Comparison of ENCODE assay signal across 12 cellular contexts in genomic region chr17:43984521-43984920, GRCh38. TPM values are rescaled to one million over a fixed set of nuclear protein-coding genes. Genes with fewer than 3 reads are reported as not detected.
DNase-seq lines count a peak whose midpoint lies in the region; ATAC-seq and TF ChIP-seq lines count a peak whose summit lies in the region.
"Had no signal": no experiment of that assay in that cellular context is flagged by ENCODE, and none has a peak within 500 bp of the region (broad histone marks: within the 10 kb centered on the region; RNA-seq: fewer than 3 reads in every experiment).

No MANE protein-coding gene starts in this region.

- H3K4me3 ChIP-seq in AG04450 (ENCODE audit: low read depth, low read length) (peak overlapping the region; percentile 39; the same call in 1 of the 2 replicates), mucosa of descending colon (no peak overlapping the region)

- TF ChIP-seq CTCF in AG04450 (IDR thresholded peaks at IDR 0.05; ENCODE audit: low read depth, low read length), result no peak
- no peak for TF ChIP-seq CTCF in mucosa of descending colon (IDR thresholded peaks at IDR 0.05)

- intact Hi-C loops in mucosa of descending colon (cut with DNase I, micrococcal nuclease), result no loop called here

- no peak for DNase-seq in AG04450 (ENCODE audit: low read depth, low spot score)
- no peak for DNase-seq in mucosa of descending colon
- DNase-seq in DMS 273 (lab: John Stamatoyannopoulos, UW; ENCODE audit: unreplicated experiment), result no peak
- DNase-seq in NCI-H2081 (lab: John Stamatoyannopoulos, UW), result no peak
- no peak for DNase-seq in NCI-H128 (lab: John Stamatoyannopoulos, UW; ENCODE audit: unreplicated experiment)
- DNase-seq: C1 segment of cervical spinal cord; central memory CD4-positive, alpha-beta T cell; NCI-H1436; PC-3 had no signal

- POLR2A ChIA-PET in AG04450 (lab: Yijun Ruan, JAX), result interaction anchor here (0.5 kb wide), 1 partner anchor 27 kb away, joined by 3 read pairs; no protein-coding TSS in a partner anchor

- H3K4me1 ChIP-seq in mucosa of descending colon (ENCODE audit: low read depth), result peaks cover 10% of the 10 kb centered on the region

- ATAC-seq in SK-N-SH treated with all-trans-retinoic acid at 6 μM for 48 hours, result peak; percentile 36; the same call in 2 of the 3 replicates
- peak; percentile 11 for ATAC-seq in mucosa of descending colon
- ATAC-seq: PC-3 had no signal

- peaks cover 52% of the 10 kb centered on the region for H3K27me3 ChIP-seq in AG04450 (ENCODE audit: control insufficient read depth, insufficient read depth, low read length)

- no peaks in the 10 kb centered on the region for H3K36me3 ChIP-seq in mucosa of descending colon (ENCODE audit: low read depth)

- CTCF ChIA-PET in AG04450 (lab: Charles Lee), result interaction anchor here (0.7 to 1.6 kb wide), 2 partner anchors 9 to 106 kb away, joined by 3 to 5 read pairs; no protein-coding TSS in a partner anchor

- no peak overlapping the region for H3K27ac ChIP-seq in AG04450 (ENCODE audit: low read depth, low read length)

- H3K9me3 ChIP-seq in AG04450 (ENCODE audit: control insufficient read depth, insufficient read depth, low read length), result no peaks in the 10 kb centered on the region; the same call in 1 of the 2 replicates
- no peaks in the 10 kb centered on the region for H3K9me3 ChIP-seq in mucosa of descending colon

TF ChIP-seq in SK-N-SH treated with all-trans-retinoic acid at 6 μM for 48 hours, 23 proteins besides CTCF, POLR2A, EP300 and RAD21:
- TF ChIP-seq TOX (CRISPR knock-in tag; IDR thresholded peaks at IDR 0.05; ENCODE audit: borderline replicate concordance), result no peak
- no peak for TF ChIP-seq ARNTL (CRISPR knock-in tag; IDR thresholded peaks at IDR 0.05; ENCODE audit: borderline replicate concordance, low read depth)
- TF ChIP-seq TCF4 (CRISPR knock-in tag; IDR thresholded peaks at IDR 0.05; ENCODE audit: borderline replicate concordance), result no peak
- TF ChIP-seq ZC3H10 (CRISPR knock-in tag; IDR thresholded peaks at IDR 0.05), result no peak
- no peak for TF ChIP-seq CSRNP3 (CRISPR knock-in tag; IDR thresholded peaks at IDR 0.05)
- TF ChIP-seq ZFP30 (CRISPR knock-in tag; IDR thresholded peaks at IDR 0.05), result no peak
- no peak for TF ChIP-seq BACH2 (CRISPR knock-in tag; IDR thresholded peaks at IDR 0.05; ENCODE audit: borderline replicate concordance)
- TF ChIP-seq POU6F1 (CRISPR knock-in tag; IDR thresholded peaks at IDR 0.05; ENCODE audit: borderline replicate concordance, low read depth), result no peak
- no peak for TF ChIP-seq ZNF565 (CRISPR knock-in tag; conservative IDR thresholded peaks at IDR 0.05; ENCODE audit: low read depth)
- TF ChIP-seq GLIS3 (CRISPR knock-in tag; IDR thresholded peaks at IDR 0.05), result no peak
- TF ChIP-seq CREB5 (CRISPR knock-in tag; IDR thresholded peaks at IDR 0.05; ENCODE audit: low read depth), result no peak

RNA-seq across cellular contexts. Expression of gene NAGS, which starts 19.9 kb away (rescaled TPM):
- polyA plus RNA-seq in AG04450 (2011; rRNA removed), result 0.93 and 1.1 TPM in 2 replicates
- 0.70 and 0.87 TPM in 2 replicates for polyA minus RNA-seq in AG04450 (2011; rRNA and poly(A)+ RNA removed)
- 10 to 100 TPM in 1 of 3 donors, 1 to 10 TPM in 2; 6.1 to 21.4 (median 7.0) TPM for total RNA-seq in mucosa of descending colon

RNA-seq across cellular contexts. Expression of gene TMEM101, which starts 30.2 kb away (rescaled TPM):
- polyA plus RNA-seq in AG04450 (2011; rRNA removed), result 31.3 and 35.5 TPM in 2 replicates
- 29.4 and 39.6 TPM in 2 replicates for polyA minus RNA-seq in AG04450 (2011; rRNA and poly(A)+ RNA removed)
- 10 to 100 TPM; 23.0 to 27.7 (median 23.8) TPM for total RNA-seq in mucosa of descending colon

RNA-seq across cellular contexts. Expression of gene PYY, which starts 30.8 kb away (rescaled TPM):
- not detected in 2 replicates for polyA plus RNA-seq in AG04450 (2011; rRNA removed)
- polyA minus RNA-seq in AG04450 (2011; rRNA and poly(A)+ RNA removed), result not detected in 2 replicates
- total RNA-seq in mucosa of descending colon, result 100 to 1,000 TPM in 1 of 3 donors, 10 to 100 TPM in 2; 22.0 to 141 (median 55.4) TPM
- total RNA-seq: fibroblast of villous mesenchyme, PC-3 had no signal

RNA-seq across cellular contexts. Expression of gene PPY, which starts 42.2 kb away (rescaled TPM):
- polyA plus RNA-seq in AG04450 (2011; rRNA removed), result not detected in 2 replicates
- not detected in 2 replicates for polyA minus RNA-seq in AG04450 (2011; rRNA and poly(A)+ RNA removed)
- 1 to 10 TPM in 1 of 3 donors, not detected in 2; 1.5 TPM for total RNA-seq in mucosa of descending colon
- total RNA-seq: activated T-helper 1 cell treated with anti-CD3 and anti-CD28 coated beads, Interleukin-12 subunit alpha, Interleukin-12 subunit beta, Interleukin-2, Interleukin-4 antibody, amounts not matched to agents 30 ng/mL and 10 ng/mL and 1 ng/mL, durations not matched to agents 14 hours and 24 hours and 36 hours; fibroblast of villous mesenchyme; PC-3 had no signal
